Comparison of ENCODE assay signal across 18 cellular contexts in genomic region chr22:42275970-42276369, GRCh38. TPM values are rescaled to one million over a fixed set of nuclear protein-coding genes. Genes with fewer than 3 reads are reported as not detected.
DNase-seq lines count a peak whose midpoint lies in the region; ATAC-seq and TF ChIP-seq lines count a peak whose summit lies in the region.
"Had no signal": no experiment of that assay in that cellular context is flagged by ENCODE, and none has a peak within 500 bp of the region (broad histone marks: within the 10 kb centered on the region; RNA-seq: fewer than 3 reads in every experiment).

No MANE protein-coding gene starts in this region.

- no peak for DNase-seq in SK-N-MC (ENCODE audit: low read depth, low spot score)
- DNase-seq in epithelial cell of esophagus (ENCODE audit: low read depth): peak; percentile 51
- DNase-seq in neural crest cell (ENCODE audit: low read depth, low spot score): no peak
- DNase-seq in activated naive CD8-positive, alpha-beta T cell treated with anti-CD3 and anti-CD28 coated beads, Interleukin-2, amount 50 U/mL, for 24 hours: no peak
- no peak for DNase-seq in DMS 273 treated with DMSO at 0.1 percent for 48 hours (lab: John Stamatoyannopoulos, UW)
- DNase-seq: CD4-positive, CD25-positive, alpha-beta regulatory T cell; DMS53; GM23248; IMR-90; Kasumi-1; MM.1S; NCI-H1092 treated with DMSO at 0.1 percent for 48 hours; NCI-H2081 treated with DMSO at 0.1 percent for 48 hours; NCI-H510A treated with DMSO at 0.1 percent for 48 hours; SK-N-SH had no signal

- 0 out of 22 replicates have a peak overlapping the region, but pooled peaks of 2 of the 11 experiments have one; percentile 13 to 18 for H3K9ac ChIP-seq in BLaER1 treated with 17β-estradiol and CSF1 and Interleukin-3, amounts not matched to agents 10 nM and 100 nM
- H3K9ac ChIP-seq in SK-N-MC (ENCODE audit: insufficient read length): no peak overlapping the region
- H3K9ac ChIP-seq: GM23248, SK-N-SH had no signal

- H4K20me1 ChIP-seq in BLaER1 treated with 17β-estradiol and CSF1 and Interleukin-3, amounts not matched to agents 10 nM and 100 nM: peaks cover 0 to 14% (median 0%) of the 10 kb centered on the region in 11 experiments; a peak in 3 of 22 replicates

- no peaks in the 10 kb centered on the region for H3K36me3 Mint-ChIP-seq in neural crest cell (ENCODE audit: low read depth)
- H3K36me3 Mint-ChIP-seq in activated naive CD8-positive, alpha-beta T cell treated with anti-CD3 and anti-CD28 coated beads, Interleukin-2, amount 50 U/mL, for 24 hours (ENCODE audit: low read depth): no peaks in the 10 kb centered on the region

- TF ChIP-seq CTCF in epithelial cell of esophagus (IDR thresholded peaks at IDR 0.05; ENCODE audit: insufficient read depth, low read depth, low read length, missing control alignments) (no peak), neural crest cell (conservative IDR thresholded peaks at IDR 0.05) (no peak)

- no peak for ATAC-seq in activated naive CD8-positive, alpha-beta T cell treated with anti-CD3 and anti-CD28 coated beads, Interleukin-2, amount 50 U/mL, for 24 hours
- ATAC-seq in GM18867 (IDR thresholded peaks at IDR 0.05; ENCODE audit: unreplicated experiment): no peak
- no peak for ATAC-seq in GM19463 (IDR thresholded peaks at IDR 0.05; ENCODE audit: unreplicated experiment)

- no peak overlapping the region for H3K27ac Mint-ChIP-seq in neural crest cell (ENCODE audit: unreplicated experiment)
- no peak overlapping the region for H3K27ac Mint-ChIP-seq in activated naive CD8-positive, alpha-beta T cell treated with anti-CD3 and anti-CD28 coated beads, Interleukin-2, amount 50 U/mL, for 24 hours

- no peak overlapping the region; a peak in 1 of 22 replicates for H3K27ac ChIP-seq in BLaER1 treated with 17β-estradiol and CSF1 and Interleukin-3, amounts not matched to agents 10 nM and 100 nM
- 0 out of 2 replicates have a peak overlapping the region, but pooled peaks have one; percentile 36 for H3K27ac ChIP-seq in SK-N-MC
- H3K27ac ChIP-seq: GM23248 had no signal

- peaks cover 15 to 54% (median 44%) of the 10 kb centered on the region in 10 experiments for H3K4me1 ChIP-seq in BLaER1 treated with 17β-estradiol and CSF1 and Interleukin-3, amounts not matched to agents 10 nM and 100 nM

- peak overlapping the region; percentile 39 for H3K4me3 Mint-ChIP-seq in neural crest cell
- H3K4me3 Mint-ChIP-seq in activated naive CD8-positive, alpha-beta T cell treated with anti-CD3 and anti-CD28 coated beads, Interleukin-2, amount 50 U/mL, for 24 hours: no peak overlapping the region

- H3K9me3 ChIP-seq in BLaER1 treated with 17β-estradiol and CSF1 and Interleukin-3, amounts not matched to agents 10 nM and 100 nM (replicated peaks in 1 of 11): no peaks in the 10 kb centered on the region; a peak in 1 of 22 replicates
- no peaks in the 10 kb centered on the region for H3K9me3 ChIP-seq in SK-N-MC (ENCODE audit: low read depth, low read length)
- H3K9me3 ChIP-seq: SK-N-SH had no signal

- H3K4me1 Mint-ChIP-seq in neural crest cell: peaks cover 33% of the 10 kb centered on the region
- H3K4me1 Mint-ChIP-seq in activated naive CD8-positive, alpha-beta T cell treated with anti-CD3 and anti-CD28 coated beads, Interleukin-2, amount 50 U/mL, for 24 hours: peaks cover 2% of the 10 kb centered on the region

- no peaks in the 10 kb centered on the region for H3K36me3 ChIP-seq in BLaER1 treated with 17β-estradiol and CSF1 and Interleukin-3, amounts not matched to agents 10 nM and 100 nM
- no peaks in the 10 kb centered on the region for H3K36me3 ChIP-seq in SK-N-MC (ENCODE audit: insufficient read depth, low read length)

- peak overlapping the region; percentile 29 to 58 (median 44); a peak in 20 of 22 replicates for H3K4me2 ChIP-seq in BLaER1 treated with 17β-estradiol and CSF1 and Interleukin-3, amounts not matched to agents 10 nM and 100 nM
- H3K4me2 ChIP-seq: SK-N-SH had no signal

- H3K27me3 Mint-ChIP-seq in neural crest cell (ENCODE audit: low read depth): peaks cover 18% of the 10 kb centered on the region
- no peaks in the 10 kb centered on the region for H3K27me3 Mint-ChIP-seq in activated naive CD8-positive, alpha-beta T cell treated with anti-CD3 and anti-CD28 coated beads, Interleukin-2, amount 50 U/mL, for 24 hours

- H3K4me3 ChIP-seq in BLaER1 treated with 17β-estradiol and CSF1 and Interleukin-3, amounts not matched to agents 10 nM and 100 nM: no peak overlapping the region
- H3K4me3 ChIP-seq in SK-N-MC (no peak overlapping the region), epithelial cell of esophagus (ENCODE audit: low read length) (no peak overlapping the region)
- H3K4me3 ChIP-seq: GM23248 had no signal

- H3K9me3 Mint-ChIP-seq in neural crest cell: no peaks in the 10 kb centered on the region
- no peaks in the 10 kb centered on the region for H3K9me3 Mint-ChIP-seq in activated naive CD8-positive, alpha-beta T cell treated with anti-CD3 and anti-CD28 coated beads, Interleukin-2, amount 50 U/mL, for 24 hours

- no peaks in the 10 kb centered on the region for H3K27me3 ChIP-seq in BLaER1 treated with 17β-estradiol and CSF1 and Interleukin-3, amounts not matched to agents 10 nM and 100 nM

RNA-seq across cellular contexts. Expression of gene TCF20, which starts 5.5 kb away (rescaled TPM):
- 65.0 and 67.5 TPM in 2 replicates for total RNA-seq in neural crest cell
